Comparison of ENCODE assay signal across 8 cellular contexts in the genomic region with DNA sequence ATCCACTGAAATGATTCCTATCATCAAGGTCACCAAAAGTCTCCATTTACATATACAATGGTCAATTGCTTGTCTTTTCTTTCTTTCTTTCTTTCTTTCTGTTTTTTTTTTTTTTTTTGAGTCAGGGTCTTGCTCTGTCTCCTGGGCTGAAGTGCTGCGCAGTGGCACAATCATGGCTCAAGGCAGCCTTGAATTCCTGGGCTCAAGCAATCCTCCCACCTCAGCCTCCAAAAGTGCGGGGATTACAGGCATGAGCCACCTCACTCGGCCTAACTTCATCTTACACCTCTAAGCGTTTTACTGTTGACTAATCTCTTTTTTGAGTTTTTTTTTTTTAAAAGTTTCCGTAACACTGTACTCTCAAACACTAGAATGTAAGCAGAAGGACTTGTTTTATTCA. TPM values are rescaled to one million over a fixed set of nuclear protein-coding genes. Genes with fewer than 3 reads are reported as not detected.
A peak's percentile ranks its signal among the peaks of the same experiment; 100 is the strongest.
DNase-seq lines count a peak whose midpoint lies in the region; ATAC-seq and TF ChIP-seq lines count a peak whose summit lies in the region.

No MANE protein-coding gene starts in this region.

- no peaks in the 10 kb centered on the region for H3K27me3 Mint-ChIP-seq in natural killer cell treated with Interleukin-12 subunit alpha and Interleukin-12 subunit beta and Interleukin-15 and Interleukin-18, amount 100 ng/mL, for 72 hours

- H3K4me1 ChIP-seq in MM.1S (ENCODE audit: low read length) (peaks cover 13% of the 10 kb centered on the region), duodenal mucosa (ENCODE audit: control insufficient read depth in 1 of 2, insufficient read depth in 2 of 2, low read length in 2 of 2) (peaks cover 14 to 16% of the 10 kb centered on the region in 2 donors)

- no peak for ATAC-seq in natural killer cell treated with Interleukin-12 subunit alpha and Interleukin-12 subunit beta and Interleukin-15 and Interleukin-18, amount 100 ng/mL, for 72 hours

- CTCF ChIA-PET in BJ (lab: Yijun Ruan, JAX) = interaction anchor here (1.5 kb wide), 1 partner anchor 9 kb away, joined by 7 read pairs; a partner anchor contains a TSS

- H3K9ac ChIP-seq in MM.1S (ENCODE audit: low read length) (peak overlapping the region; percentile 78), duodenal mucosa (ENCODE audit: low read depth in 1 of 2, low read length in 2 of 2) (peak overlapping the region; percentile 82 to 87)

- H2AFZ ChIP-seq in MM.1S (ENCODE audit: low read length) = peak overlapping the region; percentile 85; the same call in 1 of the 2 replicates

- no peaks in the 10 kb centered on the region for H3K36me3 Mint-ChIP-seq in natural killer cell treated with Interleukin-12 subunit alpha and Interleukin-12 subunit beta and Interleukin-15 and Interleukin-18, amount 100 ng/mL, for 72 hours

- H3K9me3 Mint-ChIP-seq in natural killer cell treated with Interleukin-12 subunit alpha and Interleukin-12 subunit beta and Interleukin-15 and Interleukin-18, amount 100 ng/mL, for 72 hours = no peaks in the 10 kb centered on the region

- no peak for DNase-seq in BJ (ENCODE audit: low read depth)
- DNase-seq in MM.1S = no peak
- DNase-seq in natural killer cell treated with Interleukin-12 subunit alpha and Interleukin-12 subunit beta and Interleukin-15 and Interleukin-18, amount 100 ng/mL, for 72 hours (ENCODE audit: low spot score) = no peak
- no peak for DNase-seq in NCI-H524 (lab: John Stamatoyannopoulos, UW)
- no peak for DNase-seq in KBM-7
- DNase-seq in COLO829 (ENCODE audit: low spot score) = no peak
- no peak for DNase-seq in stimulated activated CD4-positive, alpha-beta T cell treated with anti-CD3 and anti-CD28 coated beads, Interleukin-4, amount 100 ng/mL, for 24 hours

- H4K20me1 ChIP-seq in MM.1S (ENCODE audit: insufficient read depth, low read length) = no peaks in the 10 kb centered on the region

- H3K27ac ChIP-seq in MM.1S (ENCODE audit: low read length) = no peak overlapping the region
- H3K27ac ChIP-seq in duodenal mucosa (ENCODE audit: low read depth, low read length) = no peak overlapping the region

- peaks cover 14% of the 10 kb centered on the region for H3F3A ChIP-seq in MM.1S (ENCODE audit: insufficient read depth, low read length)

- H3K36me3 ChIP-seq in BJ (ENCODE audit: control insufficient read depth, insufficient read depth, low read length) (peaks cover under 1% of the 10 kb centered on the region; the same call in 1 of the 2 replicates), MM.1S (replicated peaks; ENCODE audit: insufficient read depth, low read length) (no peaks in the 10 kb centered on the region), duodenal mucosa (ENCODE audit: control insufficient read depth in 1 of 2, insufficient read depth in 2 of 2, low read length in 2 of 2) (peaks cover 14 to 21% of the 10 kb centered on the region in 2 donors)

- POLR2A ChIA-PET in BJ (lab: Charles Lee) = interaction anchor here (0.9 kb wide), 1 partner anchor 9 kb away, joined by 3 read pairs; a partner anchor contains a TSS

- H3K27me3 ChIP-seq in BJ (ENCODE audit: control insufficient read depth, insufficient read depth, low read length) = no peaks in the 10 kb centered on the region
- H3K27me3 ChIP-seq in MM.1S (replicated peaks; ENCODE audit: insufficient read depth, low read length) = no peaks in the 10 kb centered on the region
- H3K27me3 ChIP-seq in duodenal mucosa (ENCODE audit: control insufficient read depth in 1 of 2, insufficient read depth in 2 of 2, low read length in 2 of 2) = no peaks in the 10 kb centered on the region

- H3K4me1 Mint-ChIP-seq in natural killer cell treated with Interleukin-12 subunit alpha and Interleukin-12 subunit beta and Interleukin-15 and Interleukin-18, amount 100 ng/mL, for 72 hours (ENCODE audit: low read depth in 2 of 2) = peaks cover 21 to 27% of the 10 kb centered on the region in 2 donors

- in situ Hi-C loops in KBM-7 (cut with MboI; ENCODE audit: low pct_unique_long_range_greater_than_20kb, low sequenced_read_pairs) = no loop called here

- TF ChIP-seq CTCF in BJ (IDR thresholded peaks at IDR 0.05; ENCODE audit: insufficient read depth, low read depth, low read length) (no peak), MM.1S (IDR thresholded peaks at IDR 0.05; ENCODE audit: low read length) (no peak)

- peak overlapping the region; percentile 85 for H3K4me2 ChIP-seq in MM.1S (ENCODE audit: low read depth, low read length)

- peaks cover 49% of the 10 kb centered on the region for H3K79me2 ChIP-seq in MM.1S (ENCODE audit: low read length)

- H3K9me3 ChIP-seq in MM.1S (replicated peaks; ENCODE audit: insufficient read depth, low read length) (no peaks in the 10 kb centered on the region), duodenal mucosa (ENCODE audit: control insufficient read depth in 1 of 2, low read length in 2 of 2) (no peaks in the 10 kb centered on the region)

- H3K4me3 ChIP-seq in BJ (ENCODE audit: low read depth, low read length) (peak overlapping the region; percentile 94), MM.1S (ENCODE audit: low read length) (peak overlapping the region; percentile 86), duodenal mucosa (ENCODE audit: low read depth in 1 of 2, low read length in 2 of 2) (peak overlapping the region; percentile 88 to 98)

- no peaks in the 10 kb centered on the region for H3K9me2 ChIP-seq in MM.1S (replicated peaks; ENCODE audit: insufficient read depth, low read length)

- peak overlapping the region; percentile 96 for H3K4me3 Mint-ChIP-seq in natural killer cell treated with Interleukin-12 subunit alpha and Interleukin-12 subunit beta and Interleukin-15 and Interleukin-18, amount 100 ng/mL, for 72 hours

- H3K27ac Mint-ChIP-seq in natural killer cell treated with Interleukin-12 subunit alpha and Interleukin-12 subunit beta and Interleukin-15 and Interleukin-18, amount 100 ng/mL, for 72 hours = peak overlapping the region; percentile 90 to 92

RNA-seq across cellular contexts. Expression of a gene that starts 0.9 kb away (rescaled TPM):
- 107 and 199 TPM in 2 replicates for polyA plus RNA-seq in BJ (2011; rRNA removed)
- 13.1 and 17.5 TPM in 2 replicates for polyA minus RNA-seq in BJ (2011; rRNA and poly(A)+ RNA removed)
- 10 to 100 TPM; 83.1 to 85.8 TPM for total RNA-seq in natural killer cell treated with Interleukin-12 subunit alpha and Interleukin-12 subunit beta and Interleukin-15 and Interleukin-18, amount 100 ng/mL, for 72 hours

RNA-seq across cellular contexts. Expression of a gene that starts 9.4 kb away (rescaled TPM):
- 37.4 and 45.1 TPM in 2 replicates for polyA plus RNA-seq in BJ (2011; rRNA removed)
- polyA minus RNA-seq in BJ (2011; rRNA and poly(A)+ RNA removed) = 20.6 and 31.0 TPM in 2 replicates
- total RNA-seq in natural killer cell treated with Interleukin-12 subunit alpha and Interleukin-12 subunit beta and Interleukin-15 and Interleukin-18, amount 100 ng/mL, for 72 hours = 1 to 10 TPM; 4.1 to 5.8 TPM

RNA-seq across cellular contexts. Expression of a gene that starts 25.7 kb away (rescaled TPM):
- polyA plus RNA-seq in BJ (2011; rRNA removed) = 13.5 and 15.9 TPM in 2 replicates
- polyA minus RNA-seq in BJ (2011; rRNA and poly(A)+ RNA removed) = 2.2 and 4.9 TPM in 2 replicates
- total RNA-seq in natural killer cell treated with Interleukin-12 subunit alpha and Interleukin-12 subunit beta and Interleukin-15 and Interleukin-18, amount 100 ng/mL, for 72 hours = 1 to 10 TPM; 1.6 to 2.4 TPM

RNA-seq across cellular contexts. Expression of a gene that starts 28.1 kb away (rescaled TPM):
- polyA plus RNA-seq in BJ (2011; rRNA removed) = 10.9 and 12.8 TPM in 2 replicates
- polyA minus RNA-seq in BJ (2011; rRNA and poly(A)+ RNA removed) = 9.3 and 16.9 TPM in 2 replicates
- 10 to 100 TPM; 20.8 to 26.3 TPM for total RNA-seq in natural killer cell treated with Interleukin-12 subunit alpha and Interleukin-12 subunit beta and Interleukin-15 and Interleukin-18, amount 100 ng/mL, for 72 hours

RNA-seq across cellular contexts. Expression of a gene that starts 47.9 kb away (rescaled TPM):
- 0.40 and 0.65 TPM in 2 replicates for polyA plus RNA-seq in BJ (2011; rRNA removed)
- 0.28 TPM in 1 of 2 replicates, not detected in the other for polyA minus RNA-seq in BJ (2011; rRNA and poly(A)+ RNA removed)
- 1 to 10 TPM in 1 of 2 donors, not detected in 1; 1.2 TPM for total RNA-seq in natural killer cell treated with Interleukin-12 subunit alpha and Interleukin-12 subunit beta and Interleukin-15 and Interleukin-18, amount 100 ng/mL, for 72 hours
